In the genomic region with DNA sequence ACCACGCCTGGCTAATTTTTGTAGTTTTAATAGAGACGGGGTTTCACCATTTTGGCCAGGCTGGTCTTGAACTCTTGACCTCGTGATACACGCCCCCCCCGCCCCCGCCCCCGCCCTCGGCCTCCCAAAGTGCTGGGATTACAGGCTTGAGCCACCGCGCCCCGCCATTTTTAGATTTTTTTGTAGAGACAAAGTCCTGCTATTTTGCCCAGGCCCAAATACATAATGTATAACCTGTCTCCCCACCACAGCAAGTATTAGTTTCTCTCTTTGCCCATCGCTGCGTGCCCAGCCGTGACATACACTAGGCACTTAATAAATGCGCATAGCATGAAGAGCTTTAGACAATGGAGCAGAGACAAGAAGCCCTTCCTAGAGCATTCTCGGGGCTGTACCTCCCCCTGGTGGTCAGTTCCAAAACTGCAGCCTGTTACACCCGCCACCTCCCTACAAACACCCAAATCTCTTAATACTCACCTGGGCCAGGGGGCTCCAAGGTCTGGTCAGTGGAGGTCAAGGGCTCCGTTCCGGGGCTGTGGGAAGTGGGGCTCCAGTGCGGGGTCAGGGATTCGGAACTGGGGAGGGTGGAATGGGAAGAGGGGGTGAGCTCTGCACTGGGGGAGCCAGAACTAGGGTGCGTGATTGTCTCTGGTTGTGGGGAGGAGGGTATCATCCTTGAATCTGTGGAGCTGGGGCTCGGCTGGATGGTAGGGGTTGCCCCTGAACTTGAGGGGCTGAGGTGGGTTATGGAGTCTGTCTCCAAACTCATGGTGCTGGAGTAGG, we compare ENCODE assay signal across 8 cellular contexts. TPM values are rescaled to one million over a fixed set of nuclear protein-coding genes. Genes with fewer than 3 reads are reported as not detected.
DNase-seq lines count a peak whose midpoint lies in the region; ATAC-seq lines count a peak whose summit lies in the region.

No MANE protein-coding gene starts in this region.

- H3K27ac Mint-ChIP-seq in activated naive CD8-positive, alpha-beta T cell treated with anti-CD3 and anti-CD28 coated beads, Interleukin-2, amount 50 U/mL, for 24 hours = no peak overlapping the region

- in situ Hi-C loops in G401 (cut with HindIII; ENCODE audit: low sequenced_read_pairs) = no loop called here

- H3K9me3 Mint-ChIP-seq in activated naive CD8-positive, alpha-beta T cell treated with anti-CD3 and anti-CD28 coated beads, Interleukin-2, amount 50 U/mL, for 24 hours = no peaks in the 10 kb centered on the region

- ATAC-seq in activated naive CD8-positive, alpha-beta T cell treated with anti-CD3 and anti-CD28 coated beads, Interleukin-2, amount 50 U/mL, for 24 hours = peak; percentile 80
- peak; percentile 71 for ATAC-seq in left ventricle myocardium superior
- no peak for ATAC-seq in GM21423 (IDR thresholded peaks at IDR 0.05; ENCODE audit: unreplicated experiment)
- ATAC-seq in HG03025 (IDR thresholded peaks at IDR 0.05; ENCODE audit: low FRiP score, unreplicated experiment) = no peak

- intact Hi-C loops in left ventricle myocardium superior (cut with micrococcal nuclease) = no loop called here

- H3K4me1 Mint-ChIP-seq in activated naive CD8-positive, alpha-beta T cell treated with anti-CD3 and anti-CD28 coated beads, Interleukin-2, amount 50 U/mL, for 24 hours = peaks cover 3% of the 10 kb centered on the region

- no peak overlapping the region for H3K4me3 Mint-ChIP-seq in activated naive CD8-positive, alpha-beta T cell treated with anti-CD3 and anti-CD28 coated beads, Interleukin-2, amount 50 U/mL, for 24 hours

- DNase-seq in G401 (ENCODE audit: low spot score) (peak; percentile 82), NAMALWA (ENCODE audit: low spot score) (peak; percentile 85), SW 1271 (lab: John Stamatoyannopoulos, UW) (peak; percentile 22 to 75), left ventricle myocardium superior (peak; percentile 75), retina (peak; percentile 89)
- peak; percentile 85 for DNase-seq in activated naive CD8-positive, alpha-beta T cell treated with anti-CD3 and anti-CD28 coated beads, Interleukin-2, amount 50 U/mL, for 24 hours

- H3K27me3 Mint-ChIP-seq in activated naive CD8-positive, alpha-beta T cell treated with anti-CD3 and anti-CD28 coated beads, Interleukin-2, amount 50 U/mL, for 24 hours = peaks cover 27% of the 10 kb centered on the region

- H3K36me3 Mint-ChIP-seq in activated naive CD8-positive, alpha-beta T cell treated with anti-CD3 and anti-CD28 coated beads, Interleukin-2, amount 50 U/mL, for 24 hours (ENCODE audit: low read depth) = no peaks in the 10 kb centered on the region

RNA-seq across cellular contexts. Expression of a gene that starts 22.5 kb away (rescaled TPM):
- total RNA-seq in G401 (2014; rRNA removed; shearing (Covaris generic)) = 0.37 and 0.47 TPM in 2 replicates
- total RNA-seq in left ventricle myocardium superior = 0.57 TPM

RNA-seq across cellular contexts. Expression of a gene that starts 25.5 kb away (rescaled TPM):
- 11.1 and 17.0 TPM in 2 replicates for total RNA-seq in G401 (2014; rRNA removed; shearing (Covaris generic))
- 1.2 TPM for total RNA-seq in left ventricle myocardium superior

RNA-seq across cellular contexts. Expression of a gene that starts 29.6 kb away (rescaled TPM):
- total RNA-seq in G401 (2014; rRNA removed; shearing (Covaris generic)) = 263 and 286 TPM in 2 replicates
- 89.2 TPM for total RNA-seq in left ventricle myocardium superior

RNA-seq across cellular contexts. Expression of a gene that starts 47.9 kb away (rescaled TPM):
- total RNA-seq in G401 (2014; rRNA removed; shearing (Covaris generic)) = 0.14 and 2.0 TPM in 2 replicates
- total RNA-seq in left ventricle myocardium superior = 35.5 TPM

RNA-seq across cellular contexts. Expression of a gene that starts 58.8 kb away (rescaled TPM):
- total RNA-seq in G401 (2014; rRNA removed; shearing (Covaris generic)) = 30.4 and 67.0 TPM in 2 replicates
- 9.0 TPM for total RNA-seq in left ventricle myocardium superior

Comparison
In these comparisons a context has a peak if more than half of its experiments do, and no peak if none do; other contexts are left out.
1. ATAC-seq: peak in activated naive CD8-positive, alpha-beta T cell treated with anti-CD3 and anti-CD28 coated beads, Interleukin-2, amount 50 U/mL, for 24 hours (single experiment) and left ventricle myocardium superior (single experiment); none in GM21423 (single experiment) and HG03025 (single experiment).
2. Peak in every context shown above with its lines, with median percentiles within 50 percentile points of each other: DNase-seq.